In the genomic region with DNA sequence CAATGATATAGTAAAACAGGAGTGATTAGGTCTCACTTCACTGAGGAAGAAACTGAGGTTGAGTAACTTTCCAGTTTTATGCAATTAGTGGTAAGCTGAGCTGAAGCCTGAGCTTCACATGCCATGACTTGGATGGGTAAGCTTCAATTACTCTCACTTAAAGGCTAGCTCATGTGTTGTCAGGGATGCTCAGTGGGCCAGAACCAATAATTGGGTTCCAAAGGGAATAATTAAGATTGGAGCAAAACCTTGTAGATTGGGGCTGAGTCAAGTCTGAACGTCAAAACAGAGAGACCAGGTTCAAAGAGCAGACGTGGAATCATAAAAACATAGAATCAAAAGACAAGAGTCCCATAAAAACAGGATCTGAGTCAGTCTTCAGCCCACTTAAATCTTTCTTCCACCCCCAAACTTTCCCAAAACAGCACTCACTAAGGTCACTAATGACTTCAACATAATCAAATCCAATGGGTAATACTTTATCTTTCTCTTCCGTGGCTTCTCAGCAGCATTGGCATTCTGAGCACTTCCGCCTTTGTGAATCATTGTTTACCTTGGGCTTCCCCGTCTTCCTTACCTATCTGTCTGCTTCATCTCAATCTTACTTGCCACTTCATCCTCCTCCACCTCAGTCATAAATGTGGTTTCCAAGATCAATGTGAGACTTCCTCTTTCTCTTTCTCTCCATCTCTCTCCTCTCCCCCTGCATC, we compare ENCODE assay signal across 8 cellular contexts. TPM values are rescaled to one million over a fixed set of nuclear protein-coding genes. Genes with fewer than 3 reads are reported as not detected.
DNase-seq lines count a peak whose midpoint lies in the region; ATAC-seq lines count a peak whose summit lies in the region.

No MANE protein-coding gene starts in this region.

- H3K27ac Mint-ChIP-seq in activated T-helper 17 cell treated with anti-CD3 and anti-CD28 coated beads, Interleukin-2, amount 50 U/mL, for 72 hours: peak overlapping the region; percentile 72
- H3K27ac Mint-ChIP-seq in stimulated activated effector memory CD8-positive, alpha-beta T cell treated with anti-CD3 and anti-CD28 coated beads, Interleukin-12 subunit alpha, Interleukin-12 subunit beta, amount 100 ng/mL, for 72 hours: no peak overlapping the region

- H3K36me3 Mint-ChIP-seq in activated T-helper 17 cell treated with anti-CD3 and anti-CD28 coated beads, Interleukin-2, amount 50 U/mL, for 72 hours (ENCODE audit: low read depth): no peaks in the 10 kb centered on the region
- no peaks in the 10 kb centered on the region for H3K36me3 Mint-ChIP-seq in stimulated activated effector memory CD8-positive, alpha-beta T cell treated with anti-CD3 and anti-CD28 coated beads, Interleukin-12 subunit alpha, Interleukin-12 subunit beta, amount 100 ng/mL, for 72 hours

- DNase-seq in A172 (ENCODE audit: low spot score): peak; percentile 97
- no peak for DNase-seq in stimulated activated effector memory CD8-positive, alpha-beta T cell treated with anti-CD3 and anti-CD28 coated beads, Interleukin-12 subunit alpha, Interleukin-12 subunit beta, amount 100 ng/mL, for 72 hours (ENCODE audit: low spot score in 2 of 2)
- DNase-seq in epidermal melanocyte (ENCODE audit: insufficient read length, low spot score): no peak
- no peak for DNase-seq in DMS114 treated with DMSO at 0.1 percent for 48 hours (lab: John Stamatoyannopoulos, UW; ENCODE audit: unreplicated experiment)
- DNase-seq in HuH-7.5 (ENCODE audit: low spot score): no peak

- H3K9me3 Mint-ChIP-seq in activated T-helper 17 cell treated with anti-CD3 and anti-CD28 coated beads, Interleukin-2, amount 50 U/mL, for 72 hours: peaks cover 3% of the 10 kb centered on the region
- H3K9me3 Mint-ChIP-seq in stimulated activated effector memory CD8-positive, alpha-beta T cell treated with anti-CD3 and anti-CD28 coated beads, Interleukin-12 subunit alpha, Interleukin-12 subunit beta, amount 100 ng/mL, for 72 hours: no peaks in the 10 kb centered on the region

- peaks cover 7% of the 10 kb centered on the region for H3K27me3 Mint-ChIP-seq in activated T-helper 17 cell treated with anti-CD3 and anti-CD28 coated beads, Interleukin-2, amount 50 U/mL, for 72 hours

- ATAC-seq in GM18907 (IDR thresholded peaks at IDR 0.05; ENCODE audit: unreplicated experiment) (peak; percentile 90), HG03175 (IDR thresholded peaks at IDR 0.05; ENCODE audit: unreplicated experiment) (peak; percentile 73)
- peak; percentile 93 for ATAC-seq in activated T-helper 17 cell treated with anti-CD3 and anti-CD28 coated beads, Interleukin-2, amount 50 U/mL, for 72 hours (replicated peaks)
- ATAC-seq in stimulated activated effector memory CD8-positive, alpha-beta T cell treated with anti-CD3 and anti-CD28 coated beads, Interleukin-12 subunit alpha, Interleukin-12 subunit beta, amount 100 ng/mL, for 72 hours: peak; percentile 89

- peak overlapping the region; percentile 31 for H3K4me3 Mint-ChIP-seq in activated T-helper 17 cell treated with anti-CD3 and anti-CD28 coated beads, Interleukin-2, amount 50 U/mL, for 72 hours
- H3K4me3 Mint-ChIP-seq in stimulated activated effector memory CD8-positive, alpha-beta T cell treated with anti-CD3 and anti-CD28 coated beads, Interleukin-12 subunit alpha, Interleukin-12 subunit beta, amount 100 ng/mL, for 72 hours: no peak overlapping the region

- peaks cover 22% of the 10 kb centered on the region for H3K4me1 Mint-ChIP-seq in activated T-helper 17 cell treated with anti-CD3 and anti-CD28 coated beads, Interleukin-2, amount 50 U/mL, for 72 hours
- peaks cover 15% of the 10 kb centered on the region for H3K4me1 Mint-ChIP-seq in stimulated activated effector memory CD8-positive, alpha-beta T cell treated with anti-CD3 and anti-CD28 coated beads, Interleukin-12 subunit alpha, Interleukin-12 subunit beta, amount 100 ng/mL, for 72 hours

RNA-seq across cellular contexts. Expression of a gene that starts 23.0 kb away (rescaled TPM):
- 75.4 and 79.3 TPM in 2 replicates for total RNA-seq in A172 (2014; rRNA removed; shearing (Covaris generic))
- total RNA-seq in activated T-helper 17 cell treated with anti-CD3 and anti-CD28 coated beads, Interleukin-2, amount 50 U/mL, for 72 hours: under 1 TPM in 1 of 2 donors, not detected in 1; 0.02 TPM

Comparison
In these comparisons a context has a peak if more than half of its experiments do, and no peak if none do; other contexts are left out.
1. RNA of a gene that starts 23.0 kb away (total RNA-seq): 75.4 to 79.3 TPM in A172; 0.02 TPM in activated T-helper 17 cell treated with anti-CD3 and anti-CD28 coated beads, Interleukin-2, amount 50 U/mL, for 72 hours; every median in the first group is over 10 times any median in the second.
2. Peak in every context shown above with its lines, with median percentiles within 50 percentile points of each other: ATAC-seq.